Comparison of ENCODE assay signal across 18 cellular contexts in the genomic region with DNA sequence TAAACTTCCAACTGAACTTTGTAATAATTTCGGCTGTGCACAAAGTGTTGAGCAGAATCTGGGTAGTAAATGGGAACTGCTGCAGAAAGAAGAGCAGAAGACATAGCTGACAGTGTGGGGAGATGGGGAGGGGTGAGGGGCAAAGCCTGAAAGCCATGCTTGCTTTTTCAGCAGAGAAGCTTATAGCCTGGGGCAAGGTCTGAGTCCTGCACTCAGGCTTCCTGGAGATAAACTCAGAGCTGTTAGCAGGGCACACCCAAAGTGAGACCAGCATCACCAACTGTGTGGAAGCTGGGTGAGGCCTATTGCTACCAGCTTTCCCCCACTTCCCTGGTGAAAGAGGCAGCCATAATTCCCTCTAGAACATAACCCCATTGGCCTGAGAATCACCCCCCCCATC. TPM values are rescaled to one million over a fixed set of nuclear protein-coding genes. Genes with fewer than 3 reads are reported as not detected.
A peak's percentile ranks its signal among the peaks of the same experiment; 100 is the strongest.
DNase-seq lines count a peak whose midpoint lies in the region; TF ChIP-seq lines count a peak whose summit lies in the region.
"Had no signal": no experiment of that assay in that cellular context is flagged by ENCODE, and none has a peak within 500 bp of the region (broad histone marks: within the 10 kb centered on the region; RNA-seq: fewer than 3 reads in every experiment).

No MANE protein-coding gene starts in this region.

- no peaks in the 10 kb centered on the region for H3K27me3 ChIP-seq in PC-9 (ENCODE audit: insufficient read depth, low read depth)
- H3K27me3 ChIP-seq: BLaER1 had no signal

- POLR2A ChIA-PET in PC-9 (lab: Charles Lee; ENCODE audit: unreplicated experiment): no interaction called here

- no peaks in the 10 kb centered on the region for H3K36me3 Mint-ChIP-seq in type B pancreatic cell
- H3K36me3 Mint-ChIP-seq: CD14-positive monocyte; CD4-positive, alpha-beta memory T cell; IgD-negative memory B cell had no signal

- no peak overlapping the region; the same call in 1 of the 2 replicates for H2AFZ ChIP-seq in PC-9

- no peaks in the 10 kb centered on the region for H3K9me3 ChIP-seq in PC-9 (ENCODE audit: insufficient read depth, low read depth)
- H3K9me3 ChIP-seq: A549, BLaER1, HAP-1 had no signal

- no peak overlapping the region for H3K4me3 Mint-ChIP-seq in type B pancreatic cell
- H3K4me3 Mint-ChIP-seq: CD14-positive monocyte; CD4-positive, alpha-beta memory T cell; IgD-negative memory B cell had no signal

- no peak overlapping the region for H3K27ac ChIP-seq in PC-9
- H3K27ac ChIP-seq: 22Rv1, A549, BLaER1 had no signal

- H4K20me1 ChIP-seq in PC-9 (ENCODE audit: insufficient read depth): no peaks in the 10 kb centered on the region
- H4K20me1 ChIP-seq: BLaER1 had no signal

- in situ Hi-C loops in GM13976 (cut with MboI; ENCODE audit: low sequenced_read_pairs, unreplicated experiment): no loop called here

- peak overlapping the region; percentile 5 for H3K27ac Mint-ChIP-seq in type B pancreatic cell
- H3K27ac Mint-ChIP-seq: CD4-positive, alpha-beta memory T cell had no signal

- BruUV-seq in PC-9 (replicated peaks; lab: Mats Ljungman, UMichigan): no TSS peak

- no peak overlapping the region for H3K4me3 ChIP-seq in PC-9
- H3K4me3 ChIP-seq: A549, BLaER1, HAP-1 had no signal

- intact Hi-C loops in PC-9 (cut with micrococcal nuclease; ENCODE audit: unreplicated experiment): loop anchor here (5.0 kb wide), 1 partner anchor 566 kb away; no protein-coding TSS in a partner anchor

- no peaks in the 10 kb centered on the region for H3K36me3 ChIP-seq in PC-9 (ENCODE audit: low read depth)
- H3K36me3 ChIP-seq: BLaER1, HAP-1 had no signal

- CTCF ChIA-PET in PC-9 (lab: Charles Lee): no interaction called here

- no peaks in the 10 kb centered on the region; the same call in 1 of the 2 replicates for H3K4me1 ChIP-seq in PC-9 (replicated peaks; ENCODE audit: insufficient read depth)
- H3K4me1 ChIP-seq: A549, HAP-1 had no signal

- H3K9me2 ChIP-seq in PC-9 (ENCODE audit: insufficient read depth): no peaks in the 10 kb centered on the region

- no peak overlapping the region for H3K4me2 ChIP-seq in PC-9
- H3K4me2 ChIP-seq: A549 had no signal

- no peaks in the 10 kb centered on the region for H3K79me2 ChIP-seq in PC-9 (ENCODE audit: low read depth)

- H3K9me3 Mint-ChIP-seq in type B pancreatic cell: no peaks in the 10 kb centered on the region
- H3K9me3 Mint-ChIP-seq: CD4-positive, alpha-beta memory T cell; IgD-negative memory B cell had no signal

- H3K27me3 Mint-ChIP-seq in type B pancreatic cell: no peaks in the 10 kb centered on the region

- peak; percentile 58 for DNase-seq in ELF-1 (ENCODE audit: low read depth, low spot score)
- peak; percentile 17 for DNase-seq in NCI-H146 treated with DMSO at 0.1 percent for 48 hours (lab: John Stamatoyannopoulos, UW; ENCODE audit: unreplicated experiment)
- DNase-seq in islet precursor cell: peak; percentile 80
- no peak for DNase-seq in type B pancreatic cell (ENCODE audit: extremely low spot score, unreplicated experiment)
- DNase-seq in NCI-H774 (lab: John Stamatoyannopoulos, UW): no peak
- DNase-seq in PC-9: no peak
- no peak for DNase-seq in GM13976 (ENCODE audit: low spot score)
- DNase-seq: CD4-positive, alpha-beta memory T cell; DMS153; DMS79; GF-D8 had no signal

- H3K4me1 Mint-ChIP-seq in type B pancreatic cell (ENCODE audit: unreplicated experiment): peaks cover 6% of the 10 kb centered on the region
- H3K4me1 Mint-ChIP-seq: CD14-positive monocyte; CD4-positive, alpha-beta memory T cell had no signal

- TF ChIP-seq CTCF in type B pancreatic cell (conservative IDR thresholded peaks at IDR 0.05) (no peak), PC-9 (conservative IDR thresholded peaks at IDR 0.05) (no peak), GM13976 (IDR thresholded peaks at IDR 0.05; ENCODE audit: borderline replicate concordance, control extremely low read depth, extremely low read depth, insufficient read depth, missing control alignments) (no peak)

- H3F3A ChIP-seq in PC-9 (ENCODE audit: insufficient read depth, low read depth): no peaks in the 10 kb centered on the region

RNA-seq across cellular contexts. Expression of a gene that starts 15.6 kb away (rescaled TPM):
- total RNA-seq in type B pancreatic cell (ENCODE audit: low replicate concordance) (21.9 and 31.7 TPM in 2 replicates), PC-9 (2021) (2.5 and 3.1 TPM in 2 replicates)
- total RNA-seq: CD4-positive, alpha-beta memory T cell; HepG2 had no signal

RNA-seq across cellular contexts. Expression of a gene that starts 36.9 kb away (rescaled TPM):
- total RNA-seq in type B pancreatic cell (ENCODE audit: low replicate concordance): 40.0 and 47.3 TPM in 2 replicates
- 23.7 and 24.3 TPM in 2 replicates for total RNA-seq in PC-9 (2021)

Comparison
In these comparisons a context has a peak if more than half of its experiments do, and no peak if none do; other contexts are left out.
1. DNase-seq: peak in ELF-1 (single experiment), NCI-H146 treated with DMSO at 0.1 percent for 48 hours (single experiment) and islet precursor cell (single experiment); none in type B pancreatic cell (single experiment), NCI-H774 (single experiment), PC-9 (0 of 2) and GM13976 (single experiment).